ENCODE assay signal across 21 cellular contexts in the genomic region with DNA sequence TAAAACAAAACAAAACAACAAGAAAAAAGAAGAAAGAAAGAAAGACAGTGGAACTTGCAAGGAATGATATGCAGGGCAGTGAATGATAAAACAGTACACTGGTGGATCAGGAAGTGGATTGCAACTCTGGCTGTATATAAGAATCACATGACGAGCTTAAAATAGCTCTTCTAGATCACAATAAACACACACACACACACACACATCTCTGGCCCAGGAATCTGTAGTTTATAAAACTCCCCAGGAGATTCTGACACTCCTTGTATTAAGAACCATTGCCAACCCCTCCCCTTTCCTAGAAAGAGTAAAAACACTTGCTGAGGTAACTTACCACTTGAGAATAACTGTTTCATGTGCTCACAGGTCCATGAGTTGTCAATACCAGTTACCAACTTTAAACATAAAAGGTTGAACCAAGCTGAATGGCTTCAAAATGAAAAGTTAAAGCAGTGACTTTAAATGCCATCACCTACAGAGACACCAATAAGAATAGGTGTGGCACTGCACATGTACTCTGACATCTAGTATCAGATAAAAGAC. TPM values are rescaled to one million over a fixed set of nuclear protein-coding genes. Genes with fewer than 3 reads are reported as not detected.
DNase-seq lines count a peak whose midpoint lies in the region; ATAC-seq and TF ChIP-seq lines count a peak whose summit lies in the region.
"Had no signal": no experiment of that assay in that cellular context is flagged by ENCODE, and none has a peak within 500 bp of the region (broad histone marks: within the 10 kb centered on the region; RNA-seq: fewer than 3 reads in every experiment).

No MANE protein-coding gene starts in this region.

- 30 to 67% methylated on average over 1 of the region's 1 CpG for WGBS in GM23248 (ENCODE audit: low coverage in 1 of 2, low lambda C conversion rate in 2 of 2, missing lambda C conversion rate in 2 of 2), 2 experiments

- H3K79me2 ChIP-seq in GM23248 (ENCODE audit: insufficient read depth) = peaks cover 11% of the 10 kb centered on the region; the same call in 1 of the 2 replicates

- peaks cover 11% of the 10 kb centered on the region; the same call in 1 of the 2 replicates for H3K36me3 ChIP-seq in GM23248 (ENCODE audit: low read depth)

- in situ Hi-C loops in GM23248 (cut with MboI) = no loop called here

- H3K9me2 ChIP-seq in GM23248 (ENCODE audit: insufficient read depth) = no peaks in the 10 kb centered on the region

- H3K36me3 Mint-ChIP-seq in T-helper 2 cell treated with Interferon-gamma antibody and Interleukin-4, amounts not matched to agents 5 μg/mL and 100 μg/mL, for 36 hours (ENCODE audit: low read depth) = peaks cover 65% of the 10 kb centered on the region

- peaks cover 77% of the 10 kb centered on the region for H3K4me1 Mint-ChIP-seq in stimulated activated naive CD8-positive, alpha-beta T cell treated with anti-CD3 and anti-CD28 coated beads, Interleukin-15, amount 100 ng/mL, for 72 hours
- peaks cover 45% of the 10 kb centered on the region for H3K4me1 Mint-ChIP-seq in T-helper 2 cell treated with Interferon-gamma antibody and Interleukin-4, amounts not matched to agents 5 μg/mL and 100 μg/mL, for 36 hours (ENCODE audit: low read depth)

- ATAC-seq in stimulated activated naive CD8-positive, alpha-beta T cell treated with anti-CD3 and anti-CD28 coated beads, Interleukin-15, amount 100 ng/mL, for 72 hours = no peak
- ATAC-seq in stimulated activated naive CD8-positive, alpha-beta T cell treated with anti-CD3 and anti-CD28 coated beads, Interleukin-15, Interleukin-2, amounts not matched to agents 100 U/mL and 50 U/mL, for 24 hours = no peak
- ATAC-seq: Right ventricle myocardium inferior had no signal

- H3K4me1 ChIP-seq in GM23248 (ENCODE audit: insufficient read depth) = peaks cover 14% of the 10 kb centered on the region; the same call in 1 of the 2 replicates

- no peak overlapping the region for H3K4me3 Mint-ChIP-seq in stimulated activated naive CD8-positive, alpha-beta T cell treated with anti-CD3 and anti-CD28 coated beads, Interleukin-15, amount 100 ng/mL, for 72 hours
- H3K4me3 Mint-ChIP-seq in T-helper 2 cell treated with Interferon-gamma antibody and Interleukin-4, amounts not matched to agents 5 μg/mL and 100 μg/mL, for 36 hours = peak overlapping the region; percentile 32

- no peak for TF ChIP-seq CTCF in fibroblast of pulmonary artery (IDR thresholded peaks at IDR 0.05; ENCODE audit: low read length, missing control alignments)

- no peak overlapping the region for H3K9ac ChIP-seq in GM23248

- no peak overlapping the region for H3K27ac ChIP-seq in GM23248
- H3K27ac ChIP-seq: coronary artery, left ventricle myocardium inferior, sigmoid colon, WERI-Rb-1 had no signal

- no peak overlapping the region for H2AFZ ChIP-seq in GM23248

- no peaks in the 10 kb centered on the region for H3K27me3 ChIP-seq in GM23248 (replicated peaks; ENCODE audit: insufficient read depth)
- H3K27me3 ChIP-seq: sigmoid colon had no signal

- no peak for DNase-seq in stimulated activated naive CD8-positive, alpha-beta T cell treated with anti-CD3 and anti-CD28 coated beads, Interleukin-15, amount 100 ng/mL, for 72 hours
- no peak for DNase-seq in stimulated activated naive CD8-positive, alpha-beta T cell treated with anti-CD3 and anti-CD28 coated beads, Interleukin-15, Interleukin-2, amounts not matched to agents 100 U/mL and 50 U/mL, for 24 hours
- no peak for DNase-seq in T-helper 2 cell treated with Interferon-gamma antibody and Interleukin-4, amounts not matched to agents 5 μg/mL and 100 μg/mL, for 36 hours (ENCODE audit: low spot score)
- peak; percentile 40 for DNase-seq in fibroblast of pulmonary artery (ENCODE audit: low read depth)
- DNase-seq in iPS-NIHi7 (ENCODE audit: extremely low spot score) = no peak
- no peak for DNase-seq in SHP77 (lab: John Stamatoyannopoulos, UW)
- no peak for DNase-seq in GM23248
- DNase-seq: activated naive CD4-positive, alpha-beta T cell; H7; left ventricle myocardium inferior; NCI-H1930; sigmoid colon; stimulated activated CD4-positive, alpha-beta T cell treated with anti-CD3 and anti-CD28 coated beads, Interleukin-2, amount 100 ng/mL, for 24 hours; WERI-Rb-1 had no signal

- H3K27ac Mint-ChIP-seq in stimulated activated naive CD8-positive, alpha-beta T cell treated with anti-CD3 and anti-CD28 coated beads, Interleukin-15, amount 100 ng/mL, for 72 hours = peak overlapping the region; percentile 28 to 30
- no peak overlapping the region for H3K27ac Mint-ChIP-seq in T-helper 2 cell treated with Interferon-gamma antibody and Interleukin-4, amounts not matched to agents 5 μg/mL and 100 μg/mL, for 36 hours
- H3K27ac Mint-ChIP-seq: IgD-negative memory B cell had no signal

- H4K20me1 ChIP-seq in GM23248 (ENCODE audit: insufficient read depth) = no peaks in the 10 kb centered on the region

- H3K9me3 Mint-ChIP-seq in stimulated activated naive CD8-positive, alpha-beta T cell treated with anti-CD3 and anti-CD28 coated beads, Interleukin-15, amount 100 ng/mL, for 72 hours = no peaks in the 10 kb centered on the region
- no peaks in the 10 kb centered on the region for H3K9me3 Mint-ChIP-seq in T-helper 2 cell treated with Interferon-gamma antibody and Interleukin-4, amounts not matched to agents 5 μg/mL and 100 μg/mL, for 36 hours
- H3K9me3 Mint-ChIP-seq: IgD-negative memory B cell had no signal

- H3K4me3 ChIP-seq in fibroblast of pulmonary artery (replicated peaks; ENCODE audit: low read depth, low read length) (no peak overlapping the region), GM23248 (no peak overlapping the region)
- H3K4me3 ChIP-seq: coronary artery, left ventricle myocardium inferior, sigmoid colon had no signal

- no peaks in the 10 kb centered on the region; the same call in 1 of the 2 replicates for H3F3A ChIP-seq in GM23248 (ENCODE audit: insufficient read depth)

- H3K9me3 ChIP-seq in GM23248 (ENCODE audit: low read depth) = no peaks in the 10 kb centered on the region
- H3K9me3 ChIP-seq: left ventricle myocardium inferior, sigmoid colon had no signal

- no peak overlapping the region for H3K4me2 ChIP-seq in GM23248 (ENCODE audit: unreplicated experiment)

- no peaks in the 10 kb centered on the region for H3K27me3 Mint-ChIP-seq in stimulated activated naive CD8-positive, alpha-beta T cell treated with anti-CD3 and anti-CD28 coated beads, Interleukin-15, amount 100 ng/mL, for 72 hours
- no peaks in the 10 kb centered on the region for H3K27me3 Mint-ChIP-seq in T-helper 2 cell treated with Interferon-gamma antibody and Interleukin-4, amounts not matched to agents 5 μg/mL and 100 μg/mL, for 36 hours (ENCODE audit: low read depth)
- H3K27me3 Mint-ChIP-seq: IgD-negative memory B cell had no signal

RNA-seq across cellular contexts. Expression of gene CPOX, which starts 4.0 kb away (rescaled TPM):
- total RNA-seq in GM23248 (2014; rRNA removed; shearing (Covaris generic)) = 33.6 and 34.3 TPM in 2 replicates
- polyA plus RNA-seq in GM23248 (2016; fragmentation: Nextera tagmentation; extraction: Ambion mirVana) = 9.2 and 10.1 TPM in 2 replicates

RNA-seq across cellular contexts. Expression of gene GPR15, which starts 57.6 kb away (rescaled TPM):
- not detected in 2 replicates for total RNA-seq in GM23248 (2014; rRNA removed; shearing (Covaris generic))
- polyA plus RNA-seq in GM23248 (2016; fragmentation: Nextera tagmentation; extraction: Ambion mirVana) = not detected in 2 replicates
- total RNA-seq: Daoy, endothelial cell of umbilical vein, frontal cortex, H7, left ventricle myocardium inferior, NCI-H460, Right ventricle myocardium inferior had no signal
- polyA plus RNA-seq: endothelial cell of umbilical vein had no signal
